Comparison of ENCODE assay signal across 24 cellular contexts in genomic region chr19:41698746-41699230, GRCh38. TPM values are rescaled to one million over a fixed set of nuclear protein-coding genes. Genes with fewer than 3 reads are reported as not detected.
DNase-seq lines count a peak whose midpoint lies in the region; FAIRE-seq and TF ChIP-seq lines count a peak whose summit lies in the region.
"Had no signal": no experiment of that assay in that cellular context is flagged by ENCODE, and none has a peak within 500 bp of the region (broad histone marks: within the 10 kb centered on the region; RNA-seq: fewer than 3 reads in every experiment).

No MANE protein-coding gene starts in this region.

- H3K9me3 ChIP-seq in colonic mucosa: no peaks in the 10 kb centered on the region
- no peaks in the 10 kb centered on the region for H3K9me3 ChIP-seq in transverse colon
- no peaks in the 10 kb centered on the region for H3K9me3 ChIP-seq in adrenal gland (replicated peaks in 1 of 3)
- peaks cover 0 to under 1% (median 0%) of the 10 kb centered on the region in 3 donors for H3K9me3 ChIP-seq in tibial artery
- H3K9me3 ChIP-seq: BLaER1, thoracic aorta had no signal

- peak; percentile 74 for FAIRE-seq in GM19239 (lab: Jason Lieb, UNC)

- peak overlapping the region in 1 of 2 donors; percentile 77 for H3K9ac ChIP-seq in colonic mucosa (ENCODE audit: low read depth in 2 of 2, low read length in 2 of 2)
- H3K9ac ChIP-seq: BLaER1 had no signal

- TF ChIP-seq POLR2A in transverse colon (IDR thresholded peaks at IDR 0.05) (no peak), adrenal gland (IDR thresholded peaks at IDR 0.05) (no peak)

- in situ Hi-C loops in transverse colon (cut with MboI; ENCODE audit: low pct_ligation_motif_present in 1 of 4, low pct_unique_long_range_greater_than_20kb in 1 of 4, low sequenced_read_pairs in 3 of 4): no loop called here

- 31% methylated on average over 1 of the region's 1 CpG; no CpG with 5 or more reads in 1 of the 2 donors for WGBS in transverse colon (ENCODE audit: low coverage in 1 of 2), 2 donors
- 44 to 60% (median 53%) methylated on average over 1 of the region's 1 CpG for WGBS in adrenal gland, 4 donors

- TF ChIP-seq CTCF in colonic mucosa (IDR thresholded peaks at IDR 0.05): no peak
- no peak for TF ChIP-seq CTCF in transverse colon (IDR thresholded peaks at IDR 0.05)
- TF ChIP-seq CTCF in adrenal gland (IDR thresholded peaks at IDR 0.05): no peak
- no peak for TF ChIP-seq CTCF in tibial artery (IDR thresholded peaks at IDR 0.05)

- peaks cover 7% of the 10 kb centered on the region for H3K4me1 ChIP-seq in colonic mucosa
- H3K4me1 ChIP-seq in transverse colon: peaks cover 0 to 29% (median 15%) of the 10 kb centered on the region in 4 donors
- H3K4me1 ChIP-seq in adrenal gland (replicated peaks in 1 of 2): no peaks in the 10 kb centered on the region
- no peaks in the 10 kb centered on the region for H3K4me1 ChIP-seq in tibial artery
- H3K4me1 ChIP-seq: breast epithelium had no signal

- peak overlapping the region; percentile 83 for H3K27ac ChIP-seq in colonic mucosa
- peak overlapping the region; percentile 78 to 84 (median 81) for H3K27ac ChIP-seq in transverse colon
- H3K27ac ChIP-seq in adrenal gland: no peak overlapping the region
- no peak overlapping the region for H3K27ac ChIP-seq in tibial artery
- H3K27ac ChIP-seq: BLaER1, breast epithelium, skin epidermis, thoracic aorta had no signal

- H3K36me3 ChIP-seq in colonic mucosa (no peaks in the 10 kb centered on the region), transverse colon (no peaks in the 10 kb centered on the region), adrenal gland (replicated peaks in 1 of 2) (no peaks in the 10 kb centered on the region), tibial artery (no peaks in the 10 kb centered on the region)
- H3K36me3 ChIP-seq: BLaER1, breast epithelium, thoracic aorta had no signal

- no peak for TF ChIP-seq EP300 in transverse colon (IDR thresholded peaks at IDR 0.05; ENCODE audit: low read depth)

- DNase-seq in GM19239 (ENCODE audit: insufficient read length, low spot score) (peak; percentile 50), NCI-H69 (lab: John Stamatoyannopoulos, UW) (peak; percentile 60), colonic mucosa (peak; percentile 51), transverse colon (peak; percentile 19), adrenal gland (no peak), tibial artery (no peak), NCI-H526 treated with DMSO at 0.1 percent for 48 hours (lab: John Stamatoyannopoulos, UW) (no peak)
- DNase-seq: DMS 273 treated with DMSO at 0.1 percent for 48 hours; HFFc6; IMR-90; naive thymus-derived CD8-positive, alpha-beta T cell; NCI-H1105; NCI-H2171; stimulated activated CD4-positive, alpha-beta T cell treated with anti-CD3 and anti-CD28 coated beads, Interleukin-4, amount 100 ng/mL, for 4 hours had no signal

- H3K27me3 ChIP-seq in colonic mucosa (no peaks in the 10 kb centered on the region), transverse colon (no peaks in the 10 kb centered on the region), adrenal gland (no peaks in the 10 kb centered on the region), tibial artery (peaks cover 0 to 2% of the 10 kb centered on the region in 2 donors)

- intact Hi-C loops in colonic mucosa (cut with DNase I): no loop called here
- intact Hi-C loops in transverse colon (cut with DNase I; ENCODE audit: low total_unique reads): no loop called here
- intact Hi-C loops in adrenal gland (cut with DNase I): no loop called here
- intact Hi-C loops in tibial artery (cut with DNase I; ENCODE audit: low total_unique reads): no loop called here

- H3K4me3 ChIP-seq in colonic mucosa (no peak overlapping the region), transverse colon (no peak overlapping the region), adrenal gland (no peak overlapping the region), tibial artery (no peak overlapping the region)
- H3K4me3 ChIP-seq: BLaER1, breast epithelium, skin epidermis, thoracic aorta had no signal

RNA-seq across cellular contexts. Expression of gene CEACAM5, which starts 9.6 kb away (rescaled TPM):
- total RNA-seq in colonic mucosa (1,000 to 10,000 TPM; 2,196 to 2,217 TPM), transverse colon (1,000 to 10,000 TPM in 3 of 4 donors, 10 to 100 TPM in 1; 95.5 to 1,964 (median 1,677) TPM), adrenal gland (under 1 TPM in 4 of 8 donors, not detected in 4; 0.06 to 0.72 (median 0.35) TPM)
- under 1 TPM in 2 of 3 donors, not detected in 1; 0.27 to 0.40 TPM for polyA plus RNA-seq in adrenal gland
- total RNA-seq: activated naive CD8-positive, alpha-beta T cell treated with anti-CD3 and anti-CD28 coated beads, Interleukin-2, amount 10 ng/mL, durations not matched to agents 7 days and 5 days; dermis microvascular lymphatic vessel endothelial cell; glomerular endothelial cell; IMR-90; lung microvascular endothelial cell; naive thymus-derived CD8-positive, alpha-beta T cell; posterior vena cava; T-helper 2 cell treated with Interferon-gamma antibody and Interleukin-4, amounts not matched to agents 100 ng/mL and 5 ng/mL, for 36 hours; thoracic aorta had no signal
- polyA plus RNA-seq: IMR-90; naive thymus-derived CD8-positive, alpha-beta T cell had no signal

RNA-seq across cellular contexts. Expression of gene CEACAM7, which starts 10.7 kb away (rescaled TPM):
- 100 to 1,000 TPM; 329 to 919 TPM for total RNA-seq in colonic mucosa
- total RNA-seq in transverse colon: 1,000 to 10,000 TPM in 3 of 4 donors, 10 to 100 TPM in 1; 26.3 to 2,498 (median 1,946) TPM
- total RNA-seq in adrenal gland: under 1 TPM in 2 of 8 donors, not detected in 6; 0.08 to 0.28 TPM
- polyA plus RNA-seq in adrenal gland: under 1 TPM in 2 of 3 donors, not detected in 1; 0.07 to 0.40 TPM
- total RNA-seq: activated naive CD8-positive, alpha-beta T cell treated with anti-CD3 and anti-CD28 coated beads, Interleukin-2, amount 10 ng/mL, durations not matched to agents 7 days and 5 days; glomerular endothelial cell; HFFc6; IMR-90; naive thymus-derived CD8-positive, alpha-beta T cell; posterior vena cava; T-helper 2 cell treated with Interferon-gamma antibody and Interleukin-4, amounts not matched to agents 100 ng/mL and 5 ng/mL, for 36 hours; thoracic aorta had no signal
- polyA plus RNA-seq: IMR-90; naive thymus-derived CD8-positive, alpha-beta T cell had no signal

RNA-seq across cellular contexts. Expression of gene CEACAM6, which starts 56.5 kb away (rescaled TPM):
- total RNA-seq in colonic mucosa (100 to 1,000 TPM; 260 to 655 TPM), transverse colon (100 to 1,000 TPM in 2 of 4 donors, 10 to 100 TPM in 2; 33.8 to 209 (median 104) TPM), adrenal gland (under 1 TPM in 4 of 8 donors, not detected in 4; 0.14 to 0.76 (median 0.42) TPM)
- polyA plus RNA-seq in adrenal gland: under 1 TPM in 2 of 3 donors, not detected in 1; 0.13 to 0.24 TPM
- total RNA-seq: activated naive CD8-positive, alpha-beta T cell treated with anti-CD3 and anti-CD28 coated beads, Interleukin-2, amount 10 ng/mL, durations not matched to agents 7 days and 5 days; dermis microvascular lymphatic vessel endothelial cell; glomerular endothelial cell; HFFc6; IMR-90; lung microvascular endothelial cell; naive thymus-derived CD8-positive, alpha-beta T cell; T-helper 2 cell treated with Interferon-gamma antibody and Interleukin-4, amounts not matched to agents 100 ng/mL and 5 ng/mL, for 36 hours; thoracic aorta had no signal
- polyA plus RNA-seq: IMR-90; naive thymus-derived CD8-positive, alpha-beta T cell had no signal

Comparison
In these comparisons a context has a peak if more than half of its experiments do, and no peak if none do; other contexts are left out.
1. DNase-seq: peak in GM19239 (single experiment), NCI-H69 (single experiment), colonic mucosa (single experiment) and transverse colon (single experiment); none in adrenal gland (0 of 7), tibial artery (0 of 2) and NCI-H526 treated with DMSO at 0.1 percent for 48 hours (single experiment).
2. H3K27ac ChIP-seq: peak in colonic mucosa (single experiment) and transverse colon (4 of 4); none in adrenal gland (0 of 5) and tibial artery (0 of 2).
3. RNA of gene CEACAM5, which starts 9.6 kb away (total RNA-seq): 2,196 to 2,217 TPM in colonic mucosa and 95.5 to 1,964 TPM in transverse colon; 0.06 to 0.72 TPM in adrenal gland; every median in the first group is over 10 times any median in the second.
4. RNA of gene CEACAM7, which starts 10.7 kb away (total RNA-seq): 26.3 to 2,498 TPM in transverse colon and 329 to 919 TPM in colonic mucosa; 0.08 to 0.28 TPM in adrenal gland; every median in the first group is over 10 times any median in the second.
5. RNA of gene CEACAM6, which starts 56.5 kb away (total RNA-seq): 260 to 655 TPM in colonic mucosa and 33.8 to 209 TPM in transverse colon; 0.14 to 0.76 TPM in adrenal gland; every median in the first group is over 10 times any median in the second.